Comparison of ENCODE assay signal across 22 cellular contexts in genomic region chr2:20094955-20095354, GRCh38.
"Had no signal": no experiment of that assay in that cellular context is flagged by ENCODE, and none has a peak within 500 bp of the region (broad histone marks: within the 10 kb centered on the region; RNA-seq: fewer than 3 reads in every experiment).

No MANE protein-coding gene starts in this region.

- H3K36me3 ChIP-seq: esophagus muscularis mucosa, tibial artery had no signal

- H3K4me1 ChIP-seq: parathyroid adenoma had no signal

- H3K36me3 Mint-ChIP-seq: activated CD4-positive, alpha-beta memory T cell treated with anti-CD3 and anti-CD28 coated beads for 36 hours; activated naive CD4-positive, alpha-beta T cell treated with anti-CD3 and anti-CD28 coated beads, Interleukin-2, amount 10 ng/mL, durations not matched to agents 7 days and 5 days; brain; immature natural killer cell; naive thymus-derived CD4-positive, alpha-beta T cell; WTC11 had no signal

- H3K4me3 Mint-ChIP-seq: activated CD4-positive, alpha-beta memory T cell treated with anti-CD3 and anti-CD28 coated beads for 36 hours; activated naive CD4-positive, alpha-beta T cell treated with anti-CD3 and anti-CD28 coated beads, Interleukin-2, amount 10 ng/mL, durations not matched to agents 7 days and 5 days; activated naive CD8-positive, alpha-beta T cell treated with anti-CD3 and anti-CD28 coated beads, Interleukin-2, amount 50 U/mL, for 24 hours; activated T-cell treated with anti-CD3 and anti-CD28 coated beads, Interleukin-2, amount 50 U/mL, for 24 hours; brain; central memory CD8-positive, alpha-beta T cell; immature natural killer cell; naive thymus-derived CD4-positive, alpha-beta T cell; T-helper 2 cell treated with Interferon-gamma antibody and Interleukin-4, amounts not matched to agents 5 μg/mL and 100 μg/mL, for 36 hours; WTC11 had no signal

- H3K4me1 Mint-ChIP-seq: activated naive CD4-positive, alpha-beta T cell treated with anti-CD3 and anti-CD28 coated beads, Interleukin-2, amount 10 ng/mL, durations not matched to agents 7 days and 5 days; activated naive CD8-positive, alpha-beta T cell treated with anti-CD3 and anti-CD28 coated beads, Interleukin-2, amount 50 U/mL, for 24 hours; central memory CD8-positive, alpha-beta T cell; immature natural killer cell had no signal

- H3K9me3 ChIP-seq: esophagus muscularis mucosa, tibial artery had no signal

- DNase-seq: activated CD4-positive, alpha-beta memory T cell treated with anti-CD3 and anti-CD28 coated beads for 36 hours; activated CD4-positive, alpha-beta T cell treated with anti-CD3 and anti-CD28 coated beads for 4 hours; activated effector memory CD4-positive, alpha-beta T cell treated with Interleukin-2 at 50 U/mL for 16 hours; activated naive CD4-positive, alpha-beta T cell treated with anti-CD3 and anti-CD28 coated beads, Interleukin-2, amount 10 ng/mL, durations not matched to agents 7 days and 5 days; activated naive CD8-positive, alpha-beta T cell treated with anti-CD3 and anti-CD28 coated beads, Interleukin-2, amount 50 U/mL, for 24 hours; activated T-cell treated with anti-CD3 and anti-CD28 coated beads, Interleukin-2, amount 50 U/mL, for 24 hours; anterior cingulate cortex; cortex of kidney; immature natural killer cell; mesendoderm; naive thymus-derived CD4-positive, alpha-beta T cell; stimulated activated CD4-positive, alpha-beta T cell treated with anti-CD3 and anti-CD28 coated beads, Interleukin-4, amount 100 ng/mL, for 24 hours; stimulated activated naive CD4-positive, alpha-beta T cell; substantia nigra; tibial artery had no signal

- H2AFZ ChIP-seq: parathyroid adenoma had no signal

- H3K9ac ChIP-seq: parathyroid adenoma had no signal

- H3K27ac Mint-ChIP-seq: activated CD4-positive, alpha-beta memory T cell treated with anti-CD3 and anti-CD28 coated beads for 36 hours; activated naive CD4-positive, alpha-beta T cell treated with anti-CD3 and anti-CD28 coated beads, Interleukin-2, amount 10 ng/mL, durations not matched to agents 7 days and 5 days; activated naive CD8-positive, alpha-beta T cell treated with anti-CD3 and anti-CD28 coated beads, Interleukin-2, amount 50 U/mL, for 24 hours; activated T-cell treated with anti-CD3 and anti-CD28 coated beads, Interleukin-2, amount 50 U/mL, for 24 hours; T-helper 2 cell treated with Interferon-gamma antibody and Interleukin-4, amounts not matched to agents 5 μg/mL and 100 μg/mL, for 36 hours; WTC11 had no signal

- H3K27ac ChIP-seq: esophagus muscularis mucosa, parathyroid adenoma, tibial artery had no signal

- ATAC-seq: activated naive CD8-positive, alpha-beta T cell treated with anti-CD3 and anti-CD28 coated beads, Interleukin-2, amount 50 U/mL, for 24 hours; naive thymus-derived CD4-positive, alpha-beta T cell; sciatic nerve had no signal

- H3K9me3 Mint-ChIP-seq: activated CD4-positive, alpha-beta memory T cell treated with anti-CD3 and anti-CD28 coated beads for 36 hours; activated naive CD4-positive, alpha-beta T cell treated with anti-CD3 and anti-CD28 coated beads, Interleukin-2, amount 10 ng/mL, durations not matched to agents 7 days and 5 days; activated naive CD8-positive, alpha-beta T cell treated with anti-CD3 and anti-CD28 coated beads, Interleukin-2, amount 50 U/mL, for 24 hours; activated T-cell treated with anti-CD3 and anti-CD28 coated beads, Interleukin-2, amount 50 U/mL, for 24 hours; central memory CD8-positive, alpha-beta T cell; immature natural killer cell; naive thymus-derived CD4-positive, alpha-beta T cell; T-helper 2 cell treated with Interferon-gamma antibody and Interleukin-4, amounts not matched to agents 5 μg/mL and 100 μg/mL, for 36 hours had no signal

- H3K4me3 ChIP-seq: esophagus muscularis mucosa, tibial artery had no signal
